7 cellular contexts compared by ENCODE assay signal in the genomic region with DNA sequence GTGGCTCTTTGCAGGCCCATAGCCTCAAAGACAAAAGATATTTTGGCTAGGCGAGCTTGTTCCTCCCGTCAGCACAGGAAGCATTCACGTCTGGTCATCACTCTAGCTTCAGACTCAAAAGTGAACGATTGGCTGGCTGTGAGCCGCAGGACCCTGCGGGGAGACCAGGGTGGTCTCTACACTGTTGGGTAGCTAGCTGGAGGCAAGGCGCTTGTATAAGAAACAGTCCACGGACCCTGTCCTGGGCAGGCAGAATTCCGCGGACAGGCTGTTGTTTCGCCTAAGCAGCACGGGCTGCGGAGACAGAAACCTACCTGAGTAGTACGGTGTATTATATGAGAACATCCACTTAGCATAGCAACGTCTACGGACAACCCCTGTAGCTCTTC. TPM values are rescaled to one million over a fixed set of nuclear protein-coding genes. Genes with fewer than 3 reads are reported as not detected.
A peak's percentile ranks its signal among the peaks of the same experiment; 100 is the strongest.
DNase-seq lines count a peak whose midpoint lies in the region; ATAC-seq and TF ChIP-seq lines count a peak whose summit lies in the region.

No MANE protein-coding gene starts in this region.

- H3K4me3 ChIP-seq in fibroblast of villous mesenchyme (ENCODE audit: low read depth, low read length) (peak overlapping the region; percentile 84), skeletal muscle cell (ENCODE audit: low read depth, low read length) (peak overlapping the region; percentile 84)

- peak overlapping the region; percentile 96 to 98 for H3K27ac Mint-ChIP-seq in T-cell

- no peaks in the 10 kb centered on the region for H3K9me3 Mint-ChIP-seq in T-cell

- peaks cover 3% of the 10 kb centered on the region for H3K36me3 Mint-ChIP-seq in T-cell

- no peaks in the 10 kb centered on the region for H3K27me3 Mint-ChIP-seq in T-cell

- ATAC-seq in GM18868 (IDR thresholded peaks at IDR 0.05; ENCODE audit: unreplicated experiment) (peak; percentile 5), HG02642 (IDR thresholded peaks at IDR 0.05; ENCODE audit: poor library complexity, unreplicated experiment) (peak; percentile 18), T-cell (replicated peaks in 1 of 4) (peak; percentile 6 to 18 (median 9))

- POLR2A ChIA-PET in T-cell (lab: Charles Lee) = interaction anchor here (0.5 to 8.3 kb wide), 9 partner anchors 10 to 695 kb away, joined by 3 to 121 read pairs (median 3); partner anchors contain the start of genes ATF7IP (in 1 of the 2), C12orf60 (in 1 of the 2) and WBP11 (in 1 of the 2)

- CTCF ChIA-PET in T-cell (lab: Charles Lee) = interaction anchor here (0.7 to 9.8 kb wide), 8 partner anchors 11 to 536 kb away, joined by 3 to 122 read pairs (median 4); partner anchors contain the start of genes C12orf60 (in 1 of the 2) and WBP11 (in 1 of the 2)

- DNase-seq in T-cell (peak in 4 of 34 experiments; percentile 4 to 34 (median 18)), fibroblast of villous mesenchyme (ENCODE audit: low read depth) (no peak), skeletal muscle cell (ENCODE audit: low read depth) (no peak), epidermal melanocyte (ENCODE audit: insufficient read length, low spot score) (no peak), midbrain (lab: John Stamatoyannopoulos, UW) (no peak)

- H3K4me3 Mint-ChIP-seq in T-cell = peak overlapping the region; percentile 97 to 99 (median 99)

- no peak for TF ChIP-seq CTCF in fibroblast of villous mesenchyme (IDR thresholded peaks at IDR 0.05; ENCODE audit: insufficient read depth, low read depth, low read length)

- H3K4me1 Mint-ChIP-seq in T-cell = peaks cover 51 to 67% (median 59%) of the 10 kb centered on the region in 3 donors

RNA-seq across cellular contexts. Expression of gene WBP11, which starts 29.6 kb away (rescaled TPM):
- total RNA-seq in T-cell = 100 to 1,000 TPM in 2 of 5 donors, 10 to 100 TPM in 3; 72.6 to 122 (median 80.6) TPM
- 11.0 and 15.5 TPM in 2 replicates for total RNA-seq in fibroblast of villous mesenchyme

RNA-seq across cellular contexts. Expression of gene C12orf60, which starts 29.8 kb away (rescaled TPM):
- 1 to 10 TPM in 2 of 5 donors, under 1 TPM in 2, not detected in 1; 0.50 to 1.4 (median 0.93) TPM for total RNA-seq in T-cell
- total RNA-seq in fibroblast of villous mesenchyme = 0.32 and 0.86 TPM in 2 replicates

RNA-seq across cellular contexts. Expression of gene SMCO3, which starts 40.3 kb away (rescaled TPM):
- total RNA-seq in T-cell (not detected), fibroblast of villous mesenchyme (under 0.01 and 0.32 TPM in 2 replicates)
